Comparison of ENCODE assay signal across 21 cellular contexts in the genomic region with DNA sequence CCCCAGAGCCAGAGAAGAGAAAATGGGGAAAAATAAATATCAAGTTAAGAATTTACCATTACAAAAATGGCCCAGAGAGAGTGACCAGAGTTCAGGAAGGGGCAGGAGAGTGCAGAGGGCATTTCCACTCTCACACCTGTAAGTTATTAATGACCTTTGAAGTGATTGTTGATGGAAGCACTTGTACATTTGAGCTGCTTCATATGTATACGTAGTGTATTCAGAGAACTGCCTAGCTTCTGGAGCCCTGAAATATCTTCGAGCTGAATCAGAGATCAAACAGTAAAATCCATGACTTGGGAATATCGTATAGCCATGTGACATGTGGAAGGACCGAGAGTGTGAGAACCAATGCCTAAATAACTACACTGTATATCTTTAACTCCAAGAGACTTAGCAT. TPM values are rescaled to one million over a fixed set of nuclear protein-coding genes. Genes with fewer than 3 reads are reported as not detected.
DNase-seq lines count a peak whose midpoint lies in the region; ATAC-seq and TF ChIP-seq lines count a peak whose summit lies in the region.
"Had no signal": no experiment of that assay in that cellular context is flagged by ENCODE, and none has a peak within 500 bp of the region (broad histone marks: within the 10 kb centered on the region; RNA-seq: fewer than 3 reads in every experiment).

No MANE protein-coding gene starts in this region.

- H3K27me3 ChIP-seq in adipocyte (replicated peaks; ENCODE audit: control insufficient read depth, insufficient read depth, low read length) (no peaks in the 10 kb centered on the region), liver (ENCODE audit: control insufficient read depth in 4 of 4, insufficient read depth in 4 of 4, low read length in 3 of 4) (no peaks in the 10 kb centered on the region), heart right ventricle (peaks cover 0 to 20% (median 5%) of the 10 kb centered on the region in 7 donors)
- H3K27me3 ChIP-seq: ascending aorta, colonic mucosa, gastrocnemius medialis, sigmoid colon, uterus had no signal

- no peaks in the 10 kb centered on the region for H3K9me3 ChIP-seq in adipocyte (ENCODE audit: control insufficient read depth, low read length)
- H3K9me3 ChIP-seq in liver (ENCODE audit: control insufficient read depth in 4 of 4, low read length in 3 of 4), result no peaks in the 10 kb centered on the region
- H3K9me3 ChIP-seq in OCI-LY7 (ENCODE audit: low read length), result no peaks in the 10 kb centered on the region
- no peaks in the 10 kb centered on the region for H3K9me3 ChIP-seq in heart right ventricle
- H3K9me3 ChIP-seq: ascending aorta, colonic mucosa, gastrocnemius medialis, sigmoid colon, uterus had no signal

- WGBS in liver, result 38% methylated on average over 4 of the region's 4 CpGs
- 39 to 45% methylated on average over 4 of the region's 4 CpGs for WGBS in heart right ventricle, 2 donors

- intact Hi-C loops in OCI-LY7 (cut with micrococcal nuclease; ENCODE audit: unreplicated experiment) (no loop called here), heart right ventricle (cut with DNase I) (loop anchor here in 1 of 10 donors (10.0 kb wide), 1 partner anchor 195 kb away; no protein-coding TSS in a partner anchor)

- CTCF ChIA-PET in OCI-LY7 (lab: Charles Lee; ENCODE audit: unreplicated experiment), result no interaction called here

- H3K4me2 ChIP-seq in OCI-LY7 (ENCODE audit: low read length), result no peak overlapping the region

- H3K27ac ChIP-seq in liver (ENCODE audit: low read depth in 1 of 2, low read length in 2 of 2) (no peak overlapping the region), OCI-LY7 (ENCODE audit: low read depth, low read length, poor library complexity, severe bottlenecking) (no peak overlapping the region), heart right ventricle (no peak overlapping the region)
- H3K27ac ChIP-seq: ascending aorta, colonic mucosa, gastrocnemius medialis, sigmoid colon, uterus had no signal

- DNase-seq in COLO829 (ENCODE audit: low spot score), result peak; percentile 6
- peak; percentile 3 for DNase-seq in HCEC 1CT
- DNase-seq in adipocyte (ENCODE audit: low read depth), result peak; percentile 10
- DNase-seq in OCI-LY7 (ENCODE audit: low spot score), result no peak
- no peak for DNase-seq in heart right ventricle
- no peak for DNase-seq in SHP77 treated with DMSO at 0.1 percent for 48 hours (lab: John Stamatoyannopoulos, UW)
- DNase-seq: activated CD4-positive, alpha-beta T cell treated with anti-CD3 and anti-CD28 coated beads, Interleukin-2, amount 10 ng/mL, durations not matched to agents 24 days and 14 days; activated CD8-positive, alpha-beta memory T cell treated with anti-CD3 and anti-CD28 coated beads, Interleukin-2, amount 50 U/mL, for 48 hours; activated gamma-delta T cell treated with Interleukin-2 at 50 U/mL for 16 hours; colonic mucosa; gastrocnemius medialis; left ventricle myocardium superior; NCI-H1694; NCI-H524 treated with DMSO at 0.1 percent for 48 hours; occipital lobe; sigmoid colon; uterus had no signal

- no peak for TF ChIP-seq CTCF in liver (IDR thresholded peaks at IDR 0.05; ENCODE audit: low read depth, low read length, missing input control)
- TF ChIP-seq CTCF in OCI-LY7 (conservative IDR thresholded peaks at IDR 0.05; ENCODE audit: low read length), result no peak
- no peak for TF ChIP-seq CTCF in heart right ventricle (IDR thresholded peaks at IDR 0.05)

- H3K36me3 ChIP-seq in adipocyte (ENCODE audit: control insufficient read depth, insufficient read depth, low read length, severe bottlenecking), result no peaks in the 10 kb centered on the region
- no peaks in the 10 kb centered on the region for H3K36me3 ChIP-seq in liver (ENCODE audit: control insufficient read depth in 4 of 4, insufficient read depth in 3 of 4, low read depth in 1 of 4, low read length in 3 of 4)
- H3K36me3 ChIP-seq in OCI-LY7 (ENCODE audit: insufficient read depth, low read length), result no peaks in the 10 kb centered on the region
- H3K36me3 ChIP-seq in heart right ventricle, result no peaks in the 10 kb centered on the region
- H3K36me3 ChIP-seq: ascending aorta, colonic mucosa, gastrocnemius medialis, sigmoid colon, uterus had no signal

- H3K9ac ChIP-seq in adipocyte (ENCODE audit: low read length), result no peak overlapping the region
- no peak overlapping the region for H3K9ac ChIP-seq in liver (ENCODE audit: low read depth in 1 of 2, low read length in 2 of 2)

- ATAC-seq in HG02870 (IDR thresholded peaks at IDR 0.05; ENCODE audit: unreplicated experiment) (no peak), heart right ventricle (no peak)
- ATAC-seq: gastrocnemius medialis, left ventricle myocardium superior, SK-N-SH treated with all-trans-retinoic acid at 6 μM for 48 hours had no signal

- no peaks in the 10 kb centered on the region for H3K79me2 ChIP-seq in OCI-LY7 (ENCODE audit: insufficient read depth, low read depth, low read length)

- peak in 1 of 2 donors; percentile 0 for TF ChIP-seq RAD21 in liver (IDR thresholded peaks at IDR 0.05)

- H2AFZ ChIP-seq in OCI-LY7 (ENCODE audit: low read length), result no peak overlapping the region

- H3K4me1 ChIP-seq in adipocyte (ENCODE audit: control insufficient read depth, insufficient read depth, low read length) (no peaks in the 10 kb centered on the region), liver (ENCODE audit: control insufficient read depth in 4 of 4, insufficient read depth in 4 of 4, low read length in 3 of 4) (peaks cover 0 to 8% (median 0%) of the 10 kb centered on the region in 4 donors), OCI-LY7 (ENCODE audit: insufficient read depth, low read length, poor library complexity, severe bottlenecking) (no peaks in the 10 kb centered on the region), heart right ventricle (no peaks in the 10 kb centered on the region)
- H3K4me1 ChIP-seq: ascending aorta, colonic mucosa, gastrocnemius medialis, sigmoid colon, uterus had no signal

- no TSS peak for BruUV-seq in OCI-LY7 (replicated peaks; lab: Mats Ljungman, UMichigan)

- H3K9me2 ChIP-seq in OCI-LY7 (ENCODE audit: insufficient read depth, low read length), result no peaks in the 10 kb centered on the region

- H4K20me1 ChIP-seq in OCI-LY7 (ENCODE audit: insufficient read depth, low read length), result no peaks in the 10 kb centered on the region

- POLR2A ChIA-PET in OCI-LY7 (lab: Charles Lee), result interaction anchor here (0.8 kb wide), 1 partner anchor 11 kb away, joined by 3 read pairs; no protein-coding TSS in a partner anchor

- H3K4me3 ChIP-seq in adipocyte (ENCODE audit: low read length) (peak overlapping the region; percentile 0), liver (ENCODE audit: low read depth in 1 of 3, low read length in 3 of 3) (no peak overlapping the region), OCI-LY7 (ENCODE audit: low read depth, low read length, poor library complexity, severe bottlenecking) (no peak overlapping the region), heart right ventricle (no peak overlapping the region)
- H3K4me3 ChIP-seq: ascending aorta, colonic mucosa, gastrocnemius medialis, sigmoid colon, uterus had no signal

TF ChIP-seq in liver, 16 proteins besides CTCF, POLR2A, EP300 and RAD21 (continues in another document):
- no peak for TF ChIP-seq FOXA2 (IDR thresholded peaks at IDR 0.05)
- TF ChIP-seq TAF1 (conservative IDR thresholded peaks at IDR 0.05), result no peak
- no peak for TF ChIP-seq EGR1 (IDR thresholded peaks at IDR 0.05; ENCODE audit: low read depth in 2 of 2)
- peak; percentile 30 to 52 for TF ChIP-seq RXRA (IDR thresholded peaks at IDR 0.05)
- TF ChIP-seq GABPA (IDR thresholded peaks at IDR 0.05 in 1 of 2, conservative IDR thresholded peaks at IDR 0.05 in 1 of 2), result no peak
- TF ChIP-seq, protein P1, sequence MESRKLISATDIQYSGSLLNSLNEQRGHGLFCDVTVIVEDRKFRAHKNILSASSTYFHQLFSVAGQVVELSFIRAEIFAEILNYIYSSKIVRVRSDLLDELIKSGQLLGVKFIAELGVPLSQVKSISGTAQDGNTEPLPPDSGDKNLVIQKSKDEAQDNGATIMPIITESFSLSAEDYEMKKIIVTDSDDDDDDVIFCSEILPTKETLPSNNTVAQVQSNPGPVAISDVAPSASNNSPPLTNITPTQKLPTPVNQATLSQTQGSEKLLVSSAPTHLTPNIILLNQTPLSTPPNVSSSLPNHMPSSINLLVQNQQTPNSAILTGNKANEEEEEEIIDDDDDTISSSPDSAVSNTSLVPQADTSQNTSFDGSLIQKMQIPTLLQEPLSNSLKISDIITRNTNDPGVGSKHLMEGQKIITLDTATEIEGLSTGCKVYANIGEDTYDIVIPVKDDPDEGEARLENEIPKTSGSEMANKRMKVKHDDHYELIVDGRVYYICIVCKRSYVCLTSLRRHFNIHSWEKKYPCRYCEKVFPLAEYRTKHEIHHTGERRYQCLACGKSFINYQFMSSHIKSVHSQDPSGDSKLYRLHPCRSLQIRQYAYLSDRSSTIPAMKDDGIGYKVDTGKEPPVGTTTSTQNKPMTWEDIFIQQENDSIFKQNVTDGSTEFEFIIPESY (IDR thresholded peaks at IDR 0.05), result no peak
- TF ChIP-seq YY1 (IDR thresholded peaks at IDR 0.05), result peak; percentile 38
- TF ChIP-seq, protein P2, sequence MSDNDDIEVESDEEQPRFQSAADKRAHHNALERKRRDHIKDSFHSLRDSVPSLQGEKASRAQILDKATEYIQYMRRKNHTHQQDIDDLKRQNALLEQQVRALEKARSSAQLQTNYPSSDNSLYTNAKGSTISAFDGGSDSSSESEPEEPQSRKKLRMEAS (IDR thresholded peaks at IDR 0.05), result no peak

RNA-seq across cellular contexts. Expression of gene PCCA, which starts 49.2 kb away (rescaled TPM):
- total RNA-seq in liver (100 to 1,000 TPM in 1 of 2 donors, 10 to 100 TPM in 1; 30.1 to 160 TPM), OCI-LY7 (2022) (2.7 and 5.6 TPM in 2 replicates), heart right ventricle (10 to 100 TPM; 46.2 to 71.9 (median 65.1) TPM)
- polyA plus RNA-seq in liver (10 to 100 TPM; 70.3 to 82.3 TPM), heart right ventricle (10 to 100 TPM; 21.2 to 23.3 TPM)
- total RNA-seq in OCI-LY7 (2014; rRNA removed; shearing (Covaris generic)), result 4.4 and 7.2 TPM in 2 replicates

RNA-seq across cellular contexts. Expression of gene ZIC2, which starts 58.2 kb away (rescaled TPM):
- total RNA-seq in liver, result not detected
- polyA plus RNA-seq in liver, result not detected
- total RNA-seq in OCI-LY7 (2014; rRNA removed; shearing (Covaris generic)), result not detected in 2 replicates
- not detected in 2 replicates for total RNA-seq in OCI-LY7 (2022)
- not detected for total RNA-seq in heart right ventricle
- polyA plus RNA-seq in heart right ventricle, result not detected
- total RNA-seq: activated CD4-positive, alpha-beta T cell treated with anti-CD3 and anti-CD28 coated beads, Interleukin-2, amount 10 ng/mL, durations not matched to agents 24 days and 14 days; ascending aorta; gastrocnemius medialis; left ventricle myocardium superior; sigmoid colon; uterus had no signal

Comparison
In these comparisons a context has a peak if more than half of its experiments do, and no peak if none do; other contexts are left out.
1. DNase-seq: peak in COLO829 (single experiment), HCEC 1CT (single experiment) and adipocyte (single experiment); none in OCI-LY7 (single experiment), heart right ventricle (0 of 2) and SHP77 treated with DMSO at 0.1 percent for 48 hours (single experiment).